ENCODE assay signal across 8 cellular contexts in the genomic region with DNA sequence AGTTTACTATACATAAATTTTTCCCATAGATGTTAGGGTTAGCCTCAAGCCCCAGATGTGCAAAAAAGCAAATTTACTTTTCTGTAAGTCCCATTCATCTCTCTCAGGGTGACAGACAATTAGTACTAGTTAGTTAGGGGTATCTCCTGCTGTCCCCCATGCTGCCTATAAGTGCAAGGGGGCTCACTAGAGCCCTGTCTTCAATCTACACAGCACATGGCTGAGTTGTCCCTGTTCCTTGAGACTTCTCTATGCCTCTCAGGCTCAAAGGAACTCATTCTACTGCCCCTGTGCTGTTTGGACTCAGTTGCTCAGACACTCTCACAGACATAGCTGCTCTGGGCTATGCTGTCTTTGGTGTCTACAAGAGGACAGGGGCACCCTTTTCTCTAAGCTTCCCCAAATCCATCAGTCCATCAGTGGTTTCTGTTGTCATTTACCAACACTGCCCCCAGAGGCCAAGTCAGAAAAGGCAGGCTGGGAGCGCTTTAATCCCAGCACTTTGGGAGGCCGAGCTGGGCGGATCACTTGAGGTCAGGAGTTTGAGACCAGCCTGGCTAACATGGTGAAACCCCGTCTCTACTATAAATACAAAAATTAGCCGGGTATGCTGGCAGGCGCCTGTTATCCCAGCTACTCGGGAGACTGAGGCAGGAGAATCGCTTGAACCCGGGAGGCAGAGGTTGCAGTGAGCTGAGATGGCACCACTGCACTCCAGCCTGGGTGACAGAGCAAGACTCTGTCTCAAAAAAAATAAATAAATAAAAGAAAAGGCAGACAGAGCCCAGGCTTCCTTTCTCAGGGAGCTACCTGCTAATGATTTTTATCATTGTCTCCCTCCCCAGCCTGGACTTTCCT. TPM values are rescaled to one million over a fixed set of nuclear protein-coding genes. Genes with fewer than 3 reads are reported as not detected.
DNase-seq lines count a peak whose midpoint lies in the region; ATAC-seq and TF ChIP-seq lines count a peak whose summit lies in the region.

No MANE protein-coding gene starts in this region.

- CTCF ChIA-PET in Panc1 (lab: Charles Lee) = interaction anchor here (0.5 to 1.0 kb wide), 5 partner anchors 16 to 132 kb away, joined by 3 to 7 read pairs (median 3); no protein-coding TSS in a partner anchor

- TF ChIP-seq CTCF in Panc1 (IDR thresholded peaks at IDR 0.05) = peak; percentile 88
- TF ChIP-seq CTCF in hepatocyte (IDR thresholded peaks at IDR 0.05; ENCODE audit: poor library complexity) = peak; percentile 59

- H3K79me2 ChIP-seq in hepatocyte = no peaks in the 10 kb centered on the region

- DNase-seq in ELR (ENCODE audit: low read depth) = peak; percentile 50
- DNase-seq in Panc1 (ENCODE audit: low read depth, low spot score) = no peak
- peak; percentile 32 for DNase-seq in activated naive CD4-positive, alpha-beta T cell treated with Interleukin-2 at 50 U/mL for 16 hours
- DNase-seq in hepatocyte (ENCODE audit: low spot score) = peak; percentile 44
- peak; percentile 36 for DNase-seq in stimulated activated CD4-positive, alpha-beta T cell treated with anti-CD3 and anti-CD28 coated beads, Interleukin-4, amount 100 ng/mL, for 1 hour
- DNase-seq in globus pallidus (ENCODE audit: low spot score) = no peak

- H3K4me2 ChIP-seq in hepatocyte = no peak overlapping the region

- no peak overlapping the region for H3K27ac ChIP-seq in Panc1 (ENCODE audit: low read length)
- no peak overlapping the region for H3K27ac ChIP-seq in hepatocyte

- H3K9me2 ChIP-seq in hepatocyte (replicated peaks; ENCODE audit: insufficient read depth) = no peaks in the 10 kb centered on the region

- BruUV-seq in Panc1 (replicated peaks; lab: Mats Ljungman, UMichigan) = no TSS peak

- POLR2A ChIA-PET in Panc1 (lab: Charles Lee) = interaction anchor here (0.6 kb wide), 1 partner anchor 11 kb away, joined by 3 read pairs; no protein-coding TSS in a partner anchor

- H4K20me1 ChIP-seq in hepatocyte (ENCODE audit: insufficient read depth, poor library complexity, severe bottlenecking) = no peaks in the 10 kb centered on the region

- WGBS in hepatocyte (ENCODE audit: low lambda C conversion rate, missing lambda C conversion rate) = 57% methylated on average over 9 of the region's 9 CpGs

- H3K36me3 ChIP-seq in Panc1 (ENCODE audit: control insufficient read depth, insufficient read depth, low read length) (no peaks in the 10 kb centered on the region), hepatocyte (replicated peaks; ENCODE audit: insufficient read depth, low read depth) (no peaks in the 10 kb centered on the region)

- intact Hi-C loops in Panc1 (cut with micrococcal nuclease; ENCODE audit: unreplicated experiment) = no loop called here

- H3K4me3 ChIP-seq in Panc1 (ENCODE audit: low read depth in 2 of 2, low read length in 2 of 2) = no peak overlapping the region
- no peak overlapping the region for H3K4me3 ChIP-seq in hepatocyte

- ATAC-seq in HG02571 (IDR thresholded peaks at IDR 0.05; ENCODE audit: unreplicated experiment) (peak; percentile 59), Panc1 (peak; percentile 77; the same call in 1 of the 2 replicates), GM19035 (IDR thresholded peaks at IDR 0.05; ENCODE audit: unreplicated experiment) (no peak)

- H3K9me3 ChIP-seq in Panc1 (ENCODE audit: control insufficient read depth, insufficient read depth, low read depth, low read length) (no peaks in the 10 kb centered on the region), hepatocyte (ENCODE audit: low read depth) (no peaks in the 10 kb centered on the region)

- no peaks in the 10 kb centered on the region; the same call in 1 of the 2 replicates for H3K27me3 ChIP-seq in Panc1 (ENCODE audit: control insufficient read depth, insufficient read depth, low read length)
- no peaks in the 10 kb centered on the region for H3K27me3 ChIP-seq in hepatocyte

- in situ Hi-C loops in Panc1 (cut with HindIII; ENCODE audit: low pct_unique_long_range_greater_than_20kb, low sequenced_read_pairs) = no loop called here

- H3K4me1 ChIP-seq in Panc1 (ENCODE audit: control insufficient read depth, insufficient read depth, low read length) (no peaks in the 10 kb centered on the region), hepatocyte (ENCODE audit: insufficient read depth) (no peaks in the 10 kb centered on the region)

- no peak overlapping the region for H2AFZ ChIP-seq in hepatocyte

RNA-seq across cellular contexts. Expression of gene PRTG, which starts 31.4 kb away (rescaled TPM):
- 11.4 TPM for total RNA-seq in Panc1 (2021; ENCODE audit: unreplicated experiment)
- polyA plus RNA-seq in Panc1 (2012; ENCODE audit: insufficient read length) = 2.6 TPM
- total RNA-seq in hepatocyte = 10.8 and 19.0 TPM in 2 replicates
- 6.6 and 7.8 TPM in 2 replicates for polyA plus RNA-seq in hepatocyte

Comparison
In these comparisons a context has a peak if more than half of its experiments do, and no peak if none do; other contexts are left out.
1. DNase-seq: peak in ELR (single experiment), activated naive CD4-positive, alpha-beta T cell treated with Interleukin-2 at 50 U/mL for 16 hours (single experiment), hepatocyte (single experiment) and stimulated activated CD4-positive, alpha-beta T cell treated with anti-CD3 and anti-CD28 coated beads, Interleukin-4, amount 100 ng/mL, for 1 hour (single experiment); none in Panc1 (single experiment) and globus pallidus (single experiment).